Comparison of ENCODE assay signal across 1 cellular context in genomic region chr12:119229837-119230236, GRCh38.
TF ChIP-seq lines count a peak whose summit lies in the region.

No MANE protein-coding gene starts in this region.

TF ChIP-seq in H1, 55 proteins besides CTCF, POLR2A, EP300 and RAD21:
- 0 out of 2 replicates have a peak, but pooled peaks have one; percentile 24 for TF ChIP-seq POLR2AphosphoS5 (IDR thresholded peaks at IDR 0.05; ENCODE audit: low read depth, low read length)
- peak; percentile 80 for TF ChIP-seq SP1 (IDR thresholded peaks at IDR 0.05; ENCODE audit: low read depth, low read length)
- TF ChIP-seq MAX (IDR thresholded peaks at IDR 0.05), result peak; percentile 68
- peak; percentile 87 for TF ChIP-seq USF2 (IDR thresholded peaks at IDR 0.05; ENCODE audit: low read length)
- TF ChIP-seq ZNF274 (IDR thresholded peaks at IDR 0.05; ENCODE audit: borderline replicate concordance, extremely low read depth, low read length), result no peak
- no peak for TF ChIP-seq BRCA1 (IDR thresholded peaks at IDR 0.05; ENCODE audit: low read depth, low read length)
- peak; percentile 87 for TF ChIP-seq YY1 (IDR thresholded peaks at IDR 0.05; ENCODE audit: low read depth, low read length)
- TF ChIP-seq CREB1 (IDR thresholded peaks at IDR 0.05), result peak; percentile 42; the same call in 1 of the 2 replicates
- peak; percentile 89 for TF ChIP-seq SIX5 (IDR thresholded peaks at IDR 0.05; ENCODE audit: low read depth, low read length)
- TF ChIP-seq RNF2 (IDR thresholded peaks at IDR 0.05; ENCODE audit: borderline replicate concordance, low read depth, low read length, missing control alignments, poor library complexity, severe bottlenecking), result no peak
- peak; percentile 55; the same call in 1 of the 2 replicates for TF ChIP-seq ATF3 (IDR thresholded peaks at IDR 0.05; ENCODE audit: insufficient read depth, low read depth, low read length)
- peak; percentile 55; the same call in 1 of the 2 replicates for TF ChIP-seq TAF1 (IDR thresholded peaks at IDR 0.05; ENCODE audit: low read depth, low read length)
- TF ChIP-seq TEAD4 (IDR thresholded peaks at IDR 0.05; ENCODE audit: low read depth, low read length), result peak; percentile 84
TF ChIP-seq in H1: peak in this region for 10.
